ENCODE assay signal across 8 cellular contexts in genomic region chr5:151252762-151253603, GRCh38. TPM values are rescaled to one million over a fixed set of nuclear protein-coding genes. Genes with fewer than 3 reads are reported as not detected.
DNase-seq lines count a peak whose midpoint lies in the region; ATAC-seq and TF ChIP-seq lines count a peak whose summit lies in the region.

Gene GM2A, plus strand, starts transcription at chr5:151253185. Its CDS starts 32 bp downstream, at chr5:151253217.

- H3K79me2 ChIP-seq in PC-9 (ENCODE audit: low read depth) = peaks cover 9% of the 10 kb centered on the region; the same call in 1 of the 2 replicates

- peak; percentile 79 for ATAC-seq in GM21619 (IDR thresholded peaks at IDR 0.05; ENCODE audit: unreplicated experiment)
- peak; percentile 96 for ATAC-seq in mucosa of descending colon

- peaks cover 18% of the 10 kb centered on the region; the same call in 1 of the 2 replicates for H3F3A ChIP-seq in PC-9 (ENCODE audit: insufficient read depth, low read depth)

- H3K4me1 ChIP-seq in PC-9 (replicated peaks; ENCODE audit: insufficient read depth) (peaks cover 20% of the 10 kb centered on the region), mucosa of descending colon (ENCODE audit: low read depth) (peaks cover 5% of the 10 kb centered on the region)

- 0 out of 2 replicates have a peak, but pooled peaks cover 5% of the 10 kb centered on the region for H3K9me3 ChIP-seq in PC-9 (ENCODE audit: insufficient read depth, low read depth)
- H3K9me3 ChIP-seq in mucosa of descending colon = no peaks in the 10 kb centered on the region

- TSS peak; percentile 84 for BruUV-seq in PC-9 (replicated peaks; lab: Mats Ljungman, UMichigan)

- CTCF ChIA-PET in PC-9 (lab: Charles Lee) = interaction anchor here (0.5 to 1.2 kb wide), 12 partner anchors 11 to 958 kb away, joined by 3 to 11 read pairs (median 3); partner anchors contain the start of gene DCTN4

- peak within 1 kb of the TSS; percentile 98 for H2AFZ ChIP-seq in PC-9

- TF ChIP-seq CTCF in PC-9 (conservative IDR thresholded peaks at IDR 0.05) (no peak), mucosa of descending colon (IDR thresholded peaks at IDR 0.05) (no peak)

- H3K36me3 ChIP-seq in PC-9 (ENCODE audit: low read depth) (no peaks in the 10 kb centered on the region; the same call in 1 of the 2 replicates), mucosa of descending colon (ENCODE audit: low read depth) (no peaks in the 10 kb centered on the region)

- POLR2A ChIA-PET in PC-9 (lab: Charles Lee; ENCODE audit: unreplicated experiment) = interaction anchor here (0.5 to 0.9 kb wide), 12 partner anchors 12 to 1163 kb away, joined by 3 to 7 read pairs (median 4); partner anchors contain the start of genes ANXA6 and CCDC69

- no peaks in the 10 kb centered on the region; the same call in 1 of the 2 replicates for H3K9me2 ChIP-seq in PC-9 (ENCODE audit: insufficient read depth)

- H3K4me2 ChIP-seq in PC-9 = peak within 1 kb of the TSS; percentile 97

- H4K20me1 ChIP-seq in PC-9 (ENCODE audit: insufficient read depth) = no peaks in the 10 kb centered on the region

- DNase-seq in DMS153 (lab: John Stamatoyannopoulos, UW) (peak; percentile 85), PC-9 (peak; percentile 98 to 100), epithelial cell of prostate (ENCODE audit: low read depth, low spot score) (peak; percentile 97), mucosa of descending colon (peak; percentile 99 to 100 (median 99))
- peak; percentile 95 for DNase-seq in Jurkat, Clone E6-1 (ENCODE audit: low read depth, low spot score)
- peak; percentile 95 for DNase-seq in activated T-cell treated with anti-CD3 and anti-CD28 coated beads, Interleukin-2, amount 50 U/mL, for 1 hour
- DNase-seq in stimulated activated CD8-positive, alpha-beta memory T cell treated with anti-CD3 and anti-CD28 coated beads, Interleukin-4, amount 100 ng/mL, for 24 hours (ENCODE audit: low read depth) = peak; percentile 97

- intact Hi-C loops in PC-9 (cut with micrococcal nuclease; ENCODE audit: unreplicated experiment) = loop anchor here (5.0 kb wide), 1 partner anchor 519 kb away; the partner anchor contains the start of gene G3BP1
- intact Hi-C loops in mucosa of descending colon (cut with DNase I, micrococcal nuclease) = no loop called here

- H3K27ac ChIP-seq in PC-9 (no peak within 1 kb of the TSS), epithelial cell of prostate (peak within 1 kb of the TSS; percentile 89)

- no peaks in the 10 kb centered on the region for H3K27me3 ChIP-seq in PC-9 (ENCODE audit: insufficient read depth, low read depth)

- peak within 1 kb of the TSS; percentile 73 for H3K4me3 ChIP-seq in Jurkat, Clone E6-1 (ENCODE audit: low read length)
- H3K4me3 ChIP-seq in PC-9 (peak within 1 kb of the TSS; percentile 97), mucosa of descending colon (peak within 1 kb of the TSS; percentile 15)

RNA-seq across cellular contexts. Expression of gene GM2A, which starts in this region (rescaled TPM):
- 61.6 TPM for polyA plus RNA-seq in Jurkat, Clone E6-1 (2012; ENCODE audit: insufficient read depth, insufficient read length)
- total RNA-seq in PC-9 (2021) (24.5 and 26.7 TPM in 2 replicates), mucosa of descending colon (10 to 100 TPM; 22.0 to 32.1 (median 30.9) TPM)

Comparison
In these comparisons a context has a peak if more than half of its experiments do, and no peak if none do; other contexts are left out.
1. H3K4me3 ChIP-seq: peak in every context shown above with its lines; median percentile 97 in PC-9; 73 in Jurkat, Clone E6-1; 15 in mucosa of descending colon.